Comparison of ENCODE assay signal across 14 cellular contexts in genomic region chr20:62410742-62411478, GRCh38. TPM values are rescaled to one million over a fixed set of nuclear protein-coding genes. Genes with fewer than 3 reads are reported as not detected.
DNase-seq lines count a peak whose midpoint lies in the region; TF ChIP-seq lines count a peak whose summit lies in the region.
"Had no signal": no experiment of that assay in that cellular context is flagged by ENCODE, and none has a peak within 500 bp of the region (broad histone marks: within the 10 kb centered on the region; RNA-seq: fewer than 3 reads in every experiment).

No MANE protein-coding gene starts in this region.

- intact Hi-C loops in OCI-LY7 (cut with micrococcal nuclease; ENCODE audit: unreplicated experiment) (loop anchor here (1.0 kb wide), 1 partner anchor 85 kb away; no protein-coding TSS in a partner anchor), thyroid gland (cut with DNase I) (no loop called here), spleen (cut with DNase I; ENCODE audit: low total_unique reads) (no loop called here)

- TF ChIP-seq POLR2A in thyroid gland (IDR thresholded peaks at IDR 0.05) (no peak), spleen (IDR thresholded peaks at IDR 0.05) (no peak)

- H3K4me1 ChIP-seq in DOHH2 (ENCODE audit: control insufficient read depth, low read length): peaks cover 27% of the 10 kb centered on the region
- peaks cover 38% of the 10 kb centered on the region for H3K4me1 ChIP-seq in OCI-LY7 (ENCODE audit: insufficient read depth, low read length, poor library complexity, severe bottlenecking)
- H3K4me1 ChIP-seq in duodenal mucosa (ENCODE audit: control insufficient read depth in 1 of 2, insufficient read depth in 2 of 2, low read length in 2 of 2): peaks cover 70 to 77% of the 10 kb centered on the region in 2 donors
- peaks cover 32 to 40% of the 10 kb centered on the region in 2 donors for H3K4me1 ChIP-seq in thyroid gland
- H3K4me1 ChIP-seq in spleen: peaks cover 19 to 46% (median 35%) of the 10 kb centered on the region in 6 donors

- no TSS peak for BruUV-seq in OCI-LY7 (replicated peaks; lab: Mats Ljungman, UMichigan)

- 90 to 91% methylated on average over 6 to 19 of the region's 19 CpGs for WGBS in thyroid gland, 2 donors
- WGBS in spleen, 5 donors: 75 to 92% (median 84%) methylated on average over 9 to 19 of the region's 19 CpGs

- H3K9ac ChIP-seq in duodenal mucosa (ENCODE audit: low read depth in 1 of 2, low read length in 2 of 2): peak overlapping the region; percentile 71 to 82

- H3F3A ChIP-seq in DOHH2 (ENCODE audit: control insufficient read depth, insufficient read depth): no peaks in the 10 kb centered on the region

- H3K27me3 ChIP-seq in DOHH2 (ENCODE audit: control insufficient read depth, low read length) (no peaks in the 10 kb centered on the region), duodenal mucosa (ENCODE audit: control insufficient read depth in 1 of 2, insufficient read depth in 2 of 2, low read length in 2 of 2) (no peaks in the 10 kb centered on the region), thyroid gland (no peaks in the 10 kb centered on the region), spleen (replicated peaks in 1 of 7) (peaks cover 0 to 17% (median 0%) of the 10 kb centered on the region in 7 donors)

- H3K36me3 ChIP-seq in DOHH2 (ENCODE audit: control insufficient read depth, low read length) (no peaks in the 10 kb centered on the region), OCI-LY7 (ENCODE audit: insufficient read depth, low read length) (no peaks in the 10 kb centered on the region), duodenal mucosa (ENCODE audit: control insufficient read depth in 1 of 2, insufficient read depth in 2 of 2, low read length in 2 of 2) (no peaks in the 10 kb centered on the region), thyroid gland (no peaks in the 10 kb centered on the region), spleen (no peaks in the 10 kb centered on the region)

- H3K27ac ChIP-seq in DOHH2 (ENCODE audit: low read depth, low read length) (no peak overlapping the region), OCI-LY7 (ENCODE audit: low read depth, low read length, poor library complexity, severe bottlenecking) (no peak overlapping the region), duodenal mucosa (ENCODE audit: low read depth, low read length) (peak overlapping the region; percentile 88), thyroid gland (peak overlapping the region; percentile 29 to 84 (median 68)), spleen (no peak overlapping the region)

- H2AFZ ChIP-seq in OCI-LY7 (ENCODE audit: low read length): no peak overlapping the region

- H3K79me2 ChIP-seq in DOHH2 (ENCODE audit: control insufficient read depth, low read length) (peaks cover 9% of the 10 kb centered on the region), OCI-LY7 (ENCODE audit: insufficient read depth, low read depth, low read length) (peaks cover 7% of the 10 kb centered on the region; the same call in 1 of the 2 replicates)

- no peaks in the 10 kb centered on the region for H3K9me3 ChIP-seq in DOHH2 (ENCODE audit: control insufficient read depth, insufficient read depth, low read length)
- H3K9me3 ChIP-seq in OCI-LY7 (ENCODE audit: low read length): no peaks in the 10 kb centered on the region
- H3K9me3 ChIP-seq in duodenal mucosa (ENCODE audit: control insufficient read depth in 1 of 2, low read length in 2 of 2): no peaks in the 10 kb centered on the region
- H3K9me3 ChIP-seq in thyroid gland: no peaks in the 10 kb centered on the region
- no peaks in the 10 kb centered on the region for H3K9me3 ChIP-seq in spleen

- H3K4me2 ChIP-seq in DOHH2 (ENCODE audit: low read length) (peak overlapping the region; percentile 54; the same call in 1 of the 2 replicates), OCI-LY7 (ENCODE audit: low read length) (peak overlapping the region; percentile 53)

- CTCF ChIA-PET in OCI-LY7 (lab: Charles Lee; ENCODE audit: unreplicated experiment): no interaction called here

- POLR2A ChIA-PET in OCI-LY7 (lab: Charles Lee): interaction anchor here (0.6 kb wide), 1 partner anchor 348 kb away, joined by 4 read pairs; no protein-coding TSS in a partner anchor

- no peaks in the 10 kb centered on the region for H4K20me1 ChIP-seq in DOHH2 (ENCODE audit: control insufficient read depth, insufficient read depth, low read depth, low read length)
- no peaks in the 10 kb centered on the region for H4K20me1 ChIP-seq in OCI-LY7 (ENCODE audit: insufficient read depth, low read length)

- H3K9me2 ChIP-seq in DOHH2 (replicated peaks; ENCODE audit: control insufficient read depth, low read length): no peaks in the 10 kb centered on the region
- H3K9me2 ChIP-seq in OCI-LY7 (ENCODE audit: insufficient read depth, low read length): no peaks in the 10 kb centered on the region

- DNase-seq in OCI-LY7 (ENCODE audit: low spot score): no peak
- DNase-seq in thyroid gland: no peak
- DNase-seq in DMS114 treated with DMSO at 0.1 percent for 48 hours (lab: John Stamatoyannopoulos, UW; ENCODE audit: unreplicated experiment): no peak
- DNase-seq in spleen: no peak
- DNase-seq in HK-2 (ENCODE audit: unreplicated experiment): no peak
- DNase-seq: GDM1 had no signal

- TF ChIP-seq CTCF in DOHH2 (IDR thresholded peaks at IDR 0.05; ENCODE audit: low read depth, low read length, poor library complexity, severe bottlenecking) (no peak), OCI-LY7 (conservative IDR thresholded peaks at IDR 0.05; ENCODE audit: low read length) (no peak), thyroid gland (IDR thresholded peaks at IDR 0.05) (no peak), spleen (IDR thresholded peaks at IDR 0.05 in 8 of 11, conservative IDR thresholded peaks at IDR 0.05 in 3 of 11) (no peak)

- H3K4me3 ChIP-seq in DOHH2 (ENCODE audit: low read length) (no peak overlapping the region), OCI-LY7 (ENCODE audit: low read depth, low read length, poor library complexity, severe bottlenecking) (no peak overlapping the region), duodenal mucosa (ENCODE audit: low read depth in 1 of 2, low read length in 2 of 2) (peak overlapping the region; percentile 57 to 64), thyroid gland (replicated peaks in 1 of 3) (no peak overlapping the region), spleen (no peak overlapping the region)
- H3K4me3 ChIP-seq: GM12878 had no signal

RNA-seq across cellular contexts. Expression of gene CABLES2, which starts 3.8 kb away (rescaled TPM):
- 11.1 and 14.8 TPM in 2 replicates for total RNA-seq in OCI-LY7 (2014; rRNA removed; shearing (Covaris generic))
- total RNA-seq in OCI-LY7 (2022) (22.5 and 23.3 TPM in 2 replicates), thyroid gland (1 to 10 TPM; 5.8 to 8.5 (median 7.7) TPM), spleen (1 to 10 TPM; 3.9 to 5.9 (median 4.1) TPM)
- polyA plus RNA-seq in spleen: 1 to 10 TPM; 2.0 to 2.7 (median 2.4) TPM

RNA-seq across cellular contexts. Expression of gene RBBP8NL, which starts 16.4 kb away (rescaled TPM):
- not detected in 2 replicates for total RNA-seq in OCI-LY7 (2014; rRNA removed; shearing (Covaris generic))
- not detected in 2 replicates for total RNA-seq in OCI-LY7 (2022)
- 1 to 10 TPM; 1.1 to 6.0 (median 4.6) TPM for total RNA-seq in thyroid gland
- not detected for total RNA-seq in spleen
- polyA plus RNA-seq in spleen: under 1 TPM in 1 of 3 donors, not detected in 2; 0.03 TPM
- total RNA-seq: CD8-positive, alpha-beta T cell; GM12878; H4; HFFc6; NCI-H460 had no signal
- polyA plus RNA-seq: GM12878, IgD-negative memory B cell had no signal

RNA-seq across cellular contexts. Expression of gene RPS21, which starts 24.0 kb away (rescaled TPM):
- total RNA-seq in OCI-LY7 (2014; rRNA removed; shearing (Covaris generic)): 2,092 and 3,376 TPM in 2 replicates
- total RNA-seq in OCI-LY7 (2022) (2,373 and 2,571 TPM in 2 replicates), thyroid gland (1,000 to 10,000 TPM; 1,818 to 3,649 (median 2,349) TPM), spleen (1,000 to 10,000 TPM; 1,168 to 3,909 (median 1,666) TPM)
- polyA plus RNA-seq in spleen: over 10,000 TPM in 2 of 3 donors, 1,000 to 10,000 TPM in 1; 9,792 to 11,722 (median 10,372) TPM

RNA-seq across cellular contexts. Expression of gene LAMA5, which starts 43.8 kb away (rescaled TPM):
- 53.3 and 59.3 TPM in 2 replicates for total RNA-seq in OCI-LY7 (2014; rRNA removed; shearing (Covaris generic))
- total RNA-seq in OCI-LY7 (2022) (144 and 162 TPM in 2 replicates), thyroid gland (100 to 1,000 TPM in 3 of 4 donors, 10 to 100 TPM in 1; 93.9 to 179 (median 117) TPM), spleen (100 to 1,000 TPM in 4 of 7 donors, 10 to 100 TPM in 3; 69.8 to 203 (median 108) TPM)
- 100 to 1,000 TPM in 2 of 3 donors, 10 to 100 TPM in 1; 46.5 to 266 (median 128) TPM for polyA plus RNA-seq in spleen

Comparison
In these comparisons a context has a peak if more than half of its experiments do, and no peak if none do; other contexts are left out.
1. H3K27ac ChIP-seq: peak in duodenal mucosa (single experiment) and thyroid gland (3 of 3); none in DOHH2 (single experiment), OCI-LY7 (single experiment) and spleen (0 of 8).
2. H3K4me3 ChIP-seq: peak in duodenal mucosa (2 of 2); none in DOHH2 (single experiment), OCI-LY7 (single experiment), thyroid gland (0 of 3) and spleen (0 of 8).